25 cellular contexts compared by ENCODE assay signal in genomic region chr4:175691791-175692190, GRCh38.
"Had no signal": no experiment of that assay in that cellular context is flagged by ENCODE, and none has a peak within 500 bp of the region (broad histone marks: within the 10 kb centered on the region; RNA-seq: fewer than 3 reads in every experiment).

No MANE protein-coding gene starts in this region.

- DNase-seq: activated CD4-positive, alpha-beta memory T cell treated with anti-CD3 and anti-CD28 coated beads, Interleukin-2, amount 10 ng/mL, durations not matched to agents 7 days and 5 days; activated CD4-positive, alpha-beta T cell treated with anti-CD3 and anti-CD28 coated beads for 1 hour; activated CD4-positive, alpha-beta T cell treated with anti-CD3 and anti-CD28 coated beads for 36 hours; activated CD4-positive, alpha-beta T cell treated with anti-CD3 and anti-CD28 coated beads for 48 hours; activated CD4-positive, alpha-beta T cell treated with anti-CD3 and anti-CD28 coated beads, Interleukin-2, amount 10 ng/mL, durations not matched to agents 7 days and 5 days; activated CD4-positive, alpha-beta T cell treated with anti-CD3 and anti-CD28 coated beads, Interleukin-2, amount 50 U/mL, for 48 hours; activated CD4-positive, CD25-positive, alpha-beta regulatory T cell; activated CD8-positive, alpha-beta memory T cell treated with anti-CD3 and anti-CD28 coated beads for 24 hours; activated CD8-positive, alpha-beta memory T cell treated with anti-CD3 and anti-CD28 coated beads, Interleukin-2, amount 10 ng/mL, durations not matched to agents 7 days and 5 days; activated CD8-positive, alpha-beta memory T cell treated with anti-CD3 and anti-CD28 coated beads, Interleukin-2, amount 50 U/mL, for 48 hours; activated CD8-positive, alpha-beta T cell treated with anti-CD3 and anti-CD28 coated beads, Interleukin-2, amount 10 ng/mL, durations not matched to agents 7 days and 5 days; activated effector memory CD4-positive, alpha-beta T cell treated with Interleukin-2 at 50 U/mL for 16 hours; activated gamma-delta T cell; activated naive CD4-positive, alpha-beta T cell treated with anti-CD3 and anti-CD28 coated beads, Interleukin-2, amount 10 ng/mL, durations not matched to agents 7 days and 5 days; activated naive CD4-positive, alpha-beta T cell treated with Interleukin-2 at 50 U/mL for 16 hours; activated naive CD8-positive, alpha-beta T cell treated with anti-CD3 and anti-CD28 coated beads, Interleukin-2, amount 10 ng/mL, durations not matched to agents 7 days and 5 days; activated naive CD8-positive, alpha-beta T cell treated with anti-CD3 and anti-CD28 coated beads, Interleukin-2, amount 50 U/mL, for 24 hours; activated T-cell treated with anti-CD3 and anti-CD28 coated beads, Interleukin-2, amount 50 U/mL, for 24 hours; activated T-cell treated with anti-CD3 and anti-CD28 coated beads, Interleukin-2, amount 50 U/mL, for 48 hours; amygdala; anterior cingulate cortex; T-helper 1 cell; T-helper 2 cell; T-helper 9 cell; WERI-Rb-1 had no signal
